Comparison of ENCODE assay signal across 18 cellular contexts in the genomic region with DNA sequence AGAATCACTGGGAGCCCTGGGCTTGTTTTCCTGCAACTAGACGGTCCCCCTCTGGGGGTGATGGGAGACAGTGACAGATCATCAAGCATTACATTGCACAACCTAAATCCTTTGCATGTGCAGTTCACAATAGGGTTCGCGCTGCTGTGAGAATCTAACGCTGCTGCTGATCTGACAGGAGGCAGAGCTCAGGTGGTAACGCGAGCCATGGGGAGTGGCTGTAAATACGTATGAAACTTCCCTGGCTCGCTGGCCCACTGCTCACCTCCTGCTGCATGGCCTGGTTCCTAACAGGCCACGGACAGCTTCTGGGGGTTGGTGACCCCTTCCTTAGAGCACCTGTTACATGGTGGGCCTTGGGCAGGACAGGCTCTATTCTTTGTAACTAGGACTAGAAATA. TPM values are rescaled to one million over a fixed set of nuclear protein-coding genes. Genes with fewer than 3 reads are reported as not detected.
DNase-seq lines count a peak whose midpoint lies in the region; ATAC-seq and TF ChIP-seq lines count a peak whose summit lies in the region.
"Had no signal": no experiment of that assay in that cellular context is flagged by ENCODE, and none has a peak within 500 bp of the region (broad histone marks: within the 10 kb centered on the region; RNA-seq: fewer than 3 reads in every experiment).

No MANE protein-coding gene starts in this region.

- H3K4me3 ChIP-seq in breast epithelium, result no peak overlapping the region
- no peak overlapping the region for H3K4me3 ChIP-seq in spleen
- no peak overlapping the region for H3K4me3 ChIP-seq in PC-3 (ENCODE audit: low read length)
- H3K4me3 ChIP-seq: BLaER1, GM12878, HAP-1 had no signal

- no peak for TF ChIP-seq CTCF in MCF 10A (IDR thresholded peaks at IDR 0.05; ENCODE audit: unreplicated experiment)
- TF ChIP-seq CTCF in breast epithelium (IDR thresholded peaks at IDR 0.05), result no peak
- TF ChIP-seq CTCF in chondrocyte (IDR thresholded peaks at IDR 0.05), result no peak
- TF ChIP-seq CTCF in spleen (IDR thresholded peaks at IDR 0.05 in 8 of 11, conservative IDR thresholded peaks at IDR 0.05 in 3 of 11), result no peak
- no peak for TF ChIP-seq CTCF in PC-3 (conservative IDR thresholded peaks at IDR 0.05; ENCODE audit: low read depth, low read length)

- H3K79me2 ChIP-seq in PC-3 (ENCODE audit: low read length), result no peaks in the 10 kb centered on the region

- H3K27me3 Mint-ChIP-seq in MCF 10A (ENCODE audit: insufficient read depth, unreplicated experiment) (no peaks in the 10 kb centered on the region), chondrocyte (ENCODE audit: low read depth) (no peaks in the 10 kb centered on the region)
- H3K27me3 Mint-ChIP-seq: IgD-negative memory B cell had no signal

- intact Hi-C loops in MCF 10A (cut with micrococcal nuclease) (no loop called here), breast epithelium (cut with DNase I; ENCODE audit: low total_unique reads) (no loop called here), spleen (cut with DNase I; ENCODE audit: low total_unique reads) (no loop called here), PC-3 (cut with micrococcal nuclease) (no loop called here)

- no peaks in the 10 kb centered on the region for H3K9me2 ChIP-seq in PC-3 (replicated peaks; ENCODE audit: low read length)

- H3K9me3 Mint-ChIP-seq in MCF 10A (ENCODE audit: unreplicated experiment) (no peaks in the 10 kb centered on the region), chondrocyte (ENCODE audit: low read depth) (no peaks in the 10 kb centered on the region)
- H3K9me3 Mint-ChIP-seq: CD14-positive monocyte; CD8-positive, alpha-beta T cell; IgD-negative memory B cell had no signal

- H3K9ac ChIP-seq in PC-3 (ENCODE audit: low read length), result no peak overlapping the region
- H3K9ac ChIP-seq: BLaER1 had no signal

- no peak for TF ChIP-seq RAD21 in Ishikawa (IDR thresholded peaks at IDR 0.05; ENCODE audit: low read depth)

- no peaks in the 10 kb centered on the region for H3K27me3 ChIP-seq in breast epithelium
- no peaks in the 10 kb centered on the region for H3K27me3 ChIP-seq in spleen (replicated peaks in 1 of 7)
- H3K27me3 ChIP-seq in PC-3 (ENCODE audit: low read length), result no peaks in the 10 kb centered on the region
- H3K27me3 ChIP-seq: BLaER1 had no signal

- H3K36me3 Mint-ChIP-seq in MCF 10A (ENCODE audit: insufficient read depth, unreplicated experiment), result peaks cover 37% of the 10 kb centered on the region
- peaks cover 21% of the 10 kb centered on the region for H3K36me3 Mint-ChIP-seq in chondrocyte (ENCODE audit: low read depth)

- TF ChIP-seq POLR2A in breast epithelium (IDR thresholded peaks at IDR 0.05), result no peak
- no peak for TF ChIP-seq POLR2A in spleen (IDR thresholded peaks at IDR 0.05)

- H3K27ac ChIP-seq in breast epithelium, result no peak overlapping the region
- no peak overlapping the region for H3K27ac ChIP-seq in spleen
- no peak overlapping the region for H3K27ac ChIP-seq in PC-3 (ENCODE audit: low read length)
- H3K27ac ChIP-seq: BLaER1 had no signal

- DNase-seq in MCF 10A (ENCODE audit: unreplicated experiment) (no peak), breast epithelium (ENCODE audit: low spot score in 2 of 2) (no peak), chondrocyte (ENCODE audit: low spot score) (peak; percentile 59), spleen (peak; percentile 57), NCI-H2227 (lab: John Stamatoyannopoulos, UW; ENCODE audit: unreplicated experiment) (no peak), PC-3 (no peak)
- DNase-seq: 8988T; Calu3; CD8-positive, alpha-beta T cell; DMS79 treated with DMSO at 0.1 percent for 48 hours had no signal

- BruUV-seq in MCF 10A (replicated peaks; lab: Mats Ljungman, UMichigan) (no TSS peak), PC-3 (replicated peaks; lab: Mats Ljungman, UMichigan) (no TSS peak)

- H4K20me1 ChIP-seq in PC-3 (ENCODE audit: low read length), result no peaks in the 10 kb centered on the region
- H4K20me1 ChIP-seq: BLaER1 had no signal

- H3K36me3 ChIP-seq in breast epithelium (no peaks in the 10 kb centered on the region), spleen (peaks cover 0 to 70% (median 16%) of the 10 kb centered on the region in 6 donors), PC-3 (ENCODE audit: low read depth, low read length) (no peaks in the 10 kb centered on the region; the same call in 1 of the 2 replicates)

- H3K4me1 Mint-ChIP-seq in MCF 10A (ENCODE audit: insufficient read depth, unreplicated experiment) (no peaks in the 10 kb centered on the region), chondrocyte (ENCODE audit: low read depth) (no peaks in the 10 kb centered on the region)

- H3K9me3 ChIP-seq in breast epithelium (no peaks in the 10 kb centered on the region), spleen (no peaks in the 10 kb centered on the region), PC-3 (ENCODE audit: low read length) (no peaks in the 10 kb centered on the region)
- H3K9me3 ChIP-seq: BLaER1, HAP-1 had no signal

- WGBS in spleen, 5 donors, result 94 to 96% (median 96%) methylated on average over 9 of the region's 9 CpGs

- H3K4me2 ChIP-seq in PC-3 (ENCODE audit: low read length), result no peak overlapping the region
- H3K4me2 ChIP-seq: BLaER1 had no signal

- ATAC-seq in HG03521 (IDR thresholded peaks at IDR 0.05; ENCODE audit: unreplicated experiment) (no peak), PC-3 (no peak)
- ATAC-seq: CD8-positive, alpha-beta T cell; GM12878; HepG2 had no signal

- POLR2A ChIA-PET in MCF 10A (lab: Yijun Ruan, JAX), result interaction anchor here (1.4 kb wide), 1 partner anchor 9 kb away, joined by 7 read pairs; no protein-coding TSS in a partner anchor
- POLR2A ChIA-PET in PC-3 (lab: Charles Lee; ENCODE audit: unreplicated experiment), result no interaction called here

- CTCF ChIA-PET in MCF 10A (lab: Yijun Ruan, JAX) (no interaction called here), PC-3 (lab: Charles Lee) (no interaction called here)

- H3K4me3 Mint-ChIP-seq in MCF 10A (ENCODE audit: unreplicated experiment), result no peak overlapping the region
- H3K4me3 Mint-ChIP-seq in chondrocyte (ENCODE audit: unreplicated experiment), result no peak overlapping the region
- H3K4me3 Mint-ChIP-seq: CD14-positive monocyte; CD8-positive, alpha-beta T cell; IgD-negative memory B cell had no signal

- H3F3A ChIP-seq in PC-3 (ENCODE audit: low read length, unreplicated experiment), result no peaks in the 10 kb centered on the region

- peak overlapping the region; percentile 29 for H3K27ac Mint-ChIP-seq in MCF 10A (ENCODE audit: low read depth, unreplicated experiment)
- no peak overlapping the region for H3K27ac Mint-ChIP-seq in chondrocyte (ENCODE audit: unreplicated experiment)
- H3K27ac Mint-ChIP-seq: CD8-positive, alpha-beta T cell had no signal

- no peaks in the 10 kb centered on the region for H3K4me1 ChIP-seq in breast epithelium
- H3K4me1 ChIP-seq in spleen, result peaks cover 0 to 2% (median 0%) of the 10 kb centered on the region in 6 donors
- H3K4me1 ChIP-seq in PC-3 (ENCODE audit: insufficient read depth, low read length), result no peaks in the 10 kb centered on the region
- H3K4me1 ChIP-seq: BLaER1 had no signal

- no peak for TF ChIP-seq EP300 in Ishikawa (IDR thresholded peaks at IDR 0.05; ENCODE audit: borderline replicate concordance)

- no peak overlapping the region for H2AFZ ChIP-seq in PC-3 (ENCODE audit: low read length)

TF ChIP-seq in Ishikawa, 13 proteins besides CTCF, POLR2A, EP300 and RAD21:
- TF ChIP-seq, protein P1, sequence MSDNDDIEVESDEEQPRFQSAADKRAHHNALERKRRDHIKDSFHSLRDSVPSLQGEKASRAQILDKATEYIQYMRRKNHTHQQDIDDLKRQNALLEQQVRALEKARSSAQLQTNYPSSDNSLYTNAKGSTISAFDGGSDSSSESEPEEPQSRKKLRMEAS (IDR thresholded peaks at IDR 0.05), result no peak
- TF ChIP-seq CEBPB (IDR thresholded peaks at IDR 0.05), result peak; percentile 37; the same call in 1 of the 2 replicates
- no peak for TF ChIP-seq TCF12 (IDR thresholded peaks at IDR 0.05; ENCODE audit: low read depth)
- no peak for TF ChIP-seq NFIC (IDR thresholded peaks at IDR 0.05)
- no peak for TF ChIP-seq ZBTB7A (IDR thresholded peaks at IDR 0.05; ENCODE audit: low read depth)

RNA-seq across cellular contexts. Expression of a gene that starts 10.4 kb away (rescaled TPM):
- total RNA-seq in MCF 10A (2022), result 11.2 and 19.1 TPM in 2 replicates
- 10 to 100 TPM; 13.1 to 25.8 (median 18.7) TPM for total RNA-seq in breast epithelium
- 12.6 to 13.8 TPM (median 12.8 TPM) in 3 replicates for total RNA-seq in chondrocyte
- 10 to 100 TPM in 3 of 7 donors, 1 to 10 TPM in 4; 7.1 to 14.5 (median 9.1) TPM for total RNA-seq in spleen
- polyA plus RNA-seq in spleen, result 1 to 10 TPM; 3.4 to 3.8 (median 3.7) TPM
- total RNA-seq in PC-3 (2014; rRNA removed), result 10.7 and 16.9 TPM in 2 replicates

Comparison
In these comparisons a context has a peak if more than half of its experiments do, and no peak if none do; other contexts are left out.
1. DNase-seq: peak in chondrocyte (single experiment) and spleen (single experiment); none in MCF 10A (single experiment), breast epithelium (0 of 2), NCI-H2227 (single experiment) and PC-3 (single experiment).